ENCODE assay signal across 22 cellular contexts in genomic region chr17:4539025-4539424, GRCh38. TPM values are rescaled to one million over a fixed set of nuclear protein-coding genes. Genes with fewer than 3 reads are reported as not detected.
DNase-seq lines count a peak whose midpoint lies in the region; ATAC-seq and TF ChIP-seq lines count a peak whose summit lies in the region.
"Had no signal": no experiment of that assay in that cellular context is flagged by ENCODE, and none has a peak within 500 bp of the region (broad histone marks: within the 10 kb centered on the region; RNA-seq: fewer than 3 reads in every experiment).

No MANE protein-coding gene starts in this region.

- H3K9me2 ChIP-seq in PC-3 (replicated peaks; ENCODE audit: low read length) = no peaks in the 10 kb centered on the region

- no peaks in the 10 kb centered on the region for H3F3A ChIP-seq in PC-3 (ENCODE audit: low read length, unreplicated experiment)

- H3K4me3 ChIP-seq in PC-3 (ENCODE audit: low read length) (no peak overlapping the region), esophagus muscularis mucosa (no peak overlapping the region)
- H3K4me3 ChIP-seq: A549, GM23248, MG63 had no signal

- H3K4me1 ChIP-seq in PC-3 (ENCODE audit: insufficient read depth, low read length) (peaks cover 6% of the 10 kb centered on the region; the same call in 1 of the 2 replicates), esophagus muscularis mucosa (peaks cover 66 to 82% (median 73%) of the 10 kb centered on the region in 4 donors)

- H3K4me2 ChIP-seq in PC-3 (ENCODE audit: low read length) = no peak overlapping the region
- H3K4me2 ChIP-seq: A549 had no signal

- no peak for TF ChIP-seq POLR2A in esophagus muscularis mucosa (IDR thresholded peaks at IDR 0.05; ENCODE audit: low read depth)

- TF ChIP-seq CTCF in PC-3 (conservative IDR thresholded peaks at IDR 0.05; ENCODE audit: low read depth, low read length) (no peak), esophagus muscularis mucosa (IDR thresholded peaks at IDR 0.05) (no peak)

- H3K27me3 ChIP-seq in PC-3 (ENCODE audit: low read length) (no peaks in the 10 kb centered on the region), esophagus muscularis mucosa (peaks cover 0 to 21% (median 0%) of the 10 kb centered on the region in 4 donors)
- H3K27me3 ChIP-seq: MG63 had no signal

- no peaks in the 10 kb centered on the region; the same call in 1 of the 2 replicates for H4K20me1 ChIP-seq in PC-3 (ENCODE audit: low read length)

- TSS peak; percentile 13 for BruUV-seq in PC-3 (replicated peaks; lab: Mats Ljungman, UMichigan)

- H3K9ac ChIP-seq in PC-3 (ENCODE audit: low read length) = no peak overlapping the region
- H3K9ac ChIP-seq: GM23248 had no signal

- no peak for TF ChIP-seq EP300 in esophagus muscularis mucosa (IDR thresholded peaks at IDR 0.05)

- peak; percentile 54 for DNase-seq in NCI-H2171 treated with DMSO at 0.1 percent for 48 hours (lab: John Stamatoyannopoulos, UW)
- no peak for DNase-seq in NCI-H2171 (lab: John Stamatoyannopoulos, UW)
- DNase-seq in PC-3 = no peak
- DNase-seq in esophagus muscularis mucosa (ENCODE audit: extremely low spot score) = no peak
- DNase-seq in GOT3 (lab: John Stamatoyannopoulos, UW) = no peak
- DNase-seq in dedifferentiated amniotic fluid mesenchymal stem cell (ENCODE audit: extremely low spot score) = no peak
- DNase-seq: C1 segment of cervical spinal cord, DMS79 treated with DMSO at 0.1 percent for 48 hours, GM23248, Karpas-422, MG63, NCI-H1048, NCI-H1436, NCI-H2029 treated with DMSO at 0.1 percent for 48 hours, NCI-H446 treated with DMSO at 0.1 percent for 48 hours, NCI-H69, SIG-M5 had no signal

- CTCF ChIA-PET in PC-3 (lab: Charles Lee) = no interaction called here

- no peak overlapping the region for H2AFZ ChIP-seq in PC-3 (ENCODE audit: low read length)
- H2AFZ ChIP-seq: GM23248 had no signal

- intact Hi-C loops in PC-3 (cut with micrococcal nuclease) (loop anchor here (10.0 kb wide), 1 partner anchor 114 kb away; no protein-coding TSS in a partner anchor), esophagus muscularis mucosa (cut with DNase I) (no loop called here)

- H3K79me2 ChIP-seq in PC-3 (ENCODE audit: low read length) = no peaks in the 10 kb centered on the region

- ATAC-seq in PC-3 = no peak
- no peak for ATAC-seq in activated CD4-positive, CD25-positive, alpha-beta regulatory T cell treated with anti-CD3 and anti-CD28 coated beads, Interleukin-2, amount 50 U/mL, for 24 hours
- ATAC-seq: A549, HCT116 had no signal

- POLR2A ChIA-PET in PC-3 (lab: Charles Lee; ENCODE audit: unreplicated experiment) = no interaction called here

- H3K27ac ChIP-seq in PC-3 (ENCODE audit: low read length) (no peak overlapping the region), esophagus muscularis mucosa (replicated peaks in 1 of 4) (peak overlapping the region in 3 of 4 donors; percentile 66 to 76 (median 74)), temporal lobe (ENCODE audit: low read depth, low read length) (peak overlapping the region; percentile 99)
- H3K27ac ChIP-seq: A549, GM23248 had no signal

- 81% methylated on average over 8 of the region's 8 CpGs for WGBS in esophagus muscularis mucosa

- peaks cover 3% of the 10 kb centered on the region for H3K36me3 ChIP-seq in PC-3 (ENCODE audit: low read depth, low read length)
- H3K36me3 ChIP-seq in esophagus muscularis mucosa = peaks cover 39 to 66% (median 61%) of the 10 kb centered on the region in 4 donors

- no peaks in the 10 kb centered on the region for H3K9me3 ChIP-seq in PC-3 (ENCODE audit: low read length)
- H3K9me3 ChIP-seq in esophagus muscularis mucosa = no peaks in the 10 kb centered on the region
- H3K9me3 ChIP-seq: A549, MG63 had no signal

RNA-seq across cellular contexts. Expression of gene MYBBP1A, which starts 16.2 kb away (rescaled TPM):
- total RNA-seq in PC-3 (2014; rRNA removed) = 155 and 171 TPM in 2 replicates
- total RNA-seq in esophagus muscularis mucosa = 10 to 100 TPM; 31.6 to 45.4 (median 36.1) TPM
- 16.2 TPM for total RNA-seq in temporal lobe

RNA-seq across cellular contexts. Expression of gene GGT6, which starts 21.4 kb away (rescaled TPM):
- total RNA-seq in PC-3 (2014; rRNA removed) (not detected in 2 replicates), esophagus muscularis mucosa (not detected), temporal lobe (not detected)
- total RNA-seq: GM23248, RPMI7951 had no signal

RNA-seq across cellular contexts. Expression of gene SPNS2, which starts 40.3 kb away (rescaled TPM):
- total RNA-seq in PC-3 (2014; rRNA removed) = 2.6 and 7.9 TPM in 2 replicates
- 10 to 100 TPM in 3 of 4 donors, 1 to 10 TPM in 1; 10.0 to 19.9 (median 18.8) TPM for total RNA-seq in esophagus muscularis mucosa
- 7.9 TPM for total RNA-seq in temporal lobe
- total RNA-seq: GM23248, RPMI7951 had no signal

RNA-seq across cellular contexts. Expression of gene SMTNL2, which starts 45.3 kb away (rescaled TPM):
- not detected in 2 replicates for total RNA-seq in PC-3 (2014; rRNA removed)
- 1 to 10 TPM; 3.0 to 7.2 (median 4.7) TPM for total RNA-seq in esophagus muscularis mucosa
- 2.5 TPM for total RNA-seq in temporal lobe
- total RNA-seq: GM23248, RPMI7951 had no signal
